8 cellular contexts compared by ENCODE assay signal in the genomic region with DNA sequence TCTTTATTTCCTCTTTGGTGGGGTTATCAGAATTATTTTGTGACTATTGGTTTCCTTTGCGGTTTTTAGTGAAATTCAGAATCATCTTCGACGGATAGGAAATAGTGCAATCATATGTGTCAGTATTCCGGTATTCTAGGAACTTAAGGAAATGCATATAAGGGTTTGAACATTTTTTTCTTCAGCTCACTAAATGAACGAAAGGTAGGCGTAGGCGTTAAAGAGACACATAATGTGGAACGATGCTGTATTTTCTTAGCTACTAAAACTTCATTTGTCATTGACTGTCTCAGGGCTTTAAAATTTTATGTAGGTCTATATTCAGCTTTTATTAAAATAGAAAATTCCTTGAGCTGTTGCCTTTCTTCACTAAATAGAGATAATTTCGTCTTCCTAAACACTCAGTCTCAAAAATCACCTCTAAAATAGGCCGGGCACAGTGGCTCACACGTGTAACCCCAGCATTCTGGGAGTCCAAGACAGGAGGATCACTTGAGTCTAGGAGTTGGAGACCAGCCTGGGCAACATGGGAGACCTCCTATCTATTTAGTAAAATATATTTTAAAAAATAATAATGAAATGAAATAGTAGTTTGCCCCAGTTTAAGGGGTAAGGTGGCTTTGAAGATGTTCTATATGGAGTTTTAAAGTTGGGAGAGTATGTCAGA. TPM values are rescaled to one million over a fixed set of nuclear protein-coding genes. Genes with fewer than 3 reads are reported as not detected.
DNase-seq lines count a peak whose midpoint lies in the region; ATAC-seq and TF ChIP-seq lines count a peak whose summit lies in the region.

No MANE protein-coding gene starts in this region.

- no peaks in the 10 kb centered on the region for H3K36me3 Mint-ChIP-seq in IgD-negative memory B cell

- peaks cover 12 to 20% (median 17%) of the 10 kb centered on the region in 3 donors for H3K4me1 Mint-ChIP-seq in IgD-negative memory B cell

- POLR2A ChIA-PET in A673 (lab: Charles Lee; ENCODE audit: low non-redundant PET) = no interaction called here

- no TSS peak for BruUV-seq in A673 (replicated peaks; lab: Mats Ljungman, UMichigan)

- H3K36me3 ChIP-seq in A673 (ENCODE audit: insufficient read depth, low read length, poor library complexity, severe bottlenecking) (no peaks in the 10 kb centered on the region), ascending aorta (no peaks in the 10 kb centered on the region), mucosa of stomach (ENCODE audit: control insufficient read depth, insufficient read depth, low read length) (no peaks in the 10 kb centered on the region)

- H3K27me3 Mint-ChIP-seq in IgD-negative memory B cell = peaks cover 60% of the 10 kb centered on the region

- no peak overlapping the region for H3K9ac ChIP-seq in mucosa of stomach (ENCODE audit: low read length)

- CTCF ChIA-PET in A673 (lab: Charles Lee) = interaction anchor here (0.6 kb wide), 1 partner anchor 17 kb away, joined by 3 read pairs; no protein-coding TSS in a partner anchor

- peak overlapping the region; percentile 79 to 91 (median 86) for H3K4me3 Mint-ChIP-seq in IgD-negative memory B cell

- TF ChIP-seq CTCF in A673 (conservative IDR thresholded peaks at IDR 0.05; ENCODE audit: low read depth, low read length) (no peak), ascending aorta (IDR thresholded peaks at IDR 0.05) (no peak)

- H3K4me1 ChIP-seq in A673 (ENCODE audit: insufficient read depth, low read length, poor library complexity, severe bottlenecking) = peaks cover 10% of the 10 kb centered on the region
- no peaks in the 10 kb centered on the region for H3K4me1 ChIP-seq in ascending aorta
- H3K4me1 ChIP-seq in mucosa of stomach (ENCODE audit: control insufficient read depth, insufficient read depth, low read length) = peaks cover 31% of the 10 kb centered on the region

- DNase-seq in A673 (ENCODE audit: low spot score) = no peak
- DNase-seq in ascending aorta (ENCODE audit: low spot score in 2 of 2) = no peak
- no peak for DNase-seq in HCEC 1CT
- no peak for DNase-seq in DMS 273 treated with DMSO at 0.1 percent for 48 hours (lab: John Stamatoyannopoulos, UW)

- H3K9me3 Mint-ChIP-seq in IgD-negative memory B cell = peaks cover 0 to 8% (median 3%) of the 10 kb centered on the region in 3 donors

- ATAC-seq in GM18519 (IDR thresholded peaks at IDR 0.05; ENCODE audit: low FRiP score, unreplicated experiment) = no peak
- no peak for ATAC-seq in GM18873 (IDR thresholded peaks at IDR 0.05; ENCODE audit: low FRiP score, unreplicated experiment)

- H3K4me3 ChIP-seq in A673 (ENCODE audit: low read depth, low read length, poor library complexity, severe bottlenecking) (peak overlapping the region; percentile 99), ascending aorta (peak overlapping the region; percentile 93 to 95), mucosa of stomach (ENCODE audit: low read length) (peak overlapping the region; percentile 91)

- intact Hi-C loops in A673 (cut with micrococcal nuclease; ENCODE audit: unreplicated experiment) (loop anchor here (5.0 kb wide), 1 partner anchor 51 kb away; no protein-coding TSS in a partner anchor), ascending aorta (cut with DNase I) (loop anchor here (2.0 to 5.0 kb wide), 2 partner anchors 101 to 546 kb away; partner anchors contain the start of genes ENOSF1 and THOC1)

- peak overlapping the region; percentile 13 to 94 (median 79) for H3K27ac Mint-ChIP-seq in IgD-negative memory B cell

- no peaks in the 10 kb centered on the region for H3K9me3 ChIP-seq in A673 (ENCODE audit: low read depth, low read length, poor library complexity, severe bottlenecking)
- no peaks in the 10 kb centered on the region for H3K9me3 ChIP-seq in ascending aorta
- H3K9me3 ChIP-seq in mucosa of stomach (ENCODE audit: control insufficient read depth, low read length) = no peaks in the 10 kb centered on the region

- H3K27me3 ChIP-seq in A673 (replicated peaks; ENCODE audit: insufficient read depth, low read depth, low read length, poor library complexity) = no peaks in the 10 kb centered on the region
- H3K27me3 ChIP-seq in ascending aorta = no peaks in the 10 kb centered on the region
- H3K27me3 ChIP-seq in mucosa of stomach (ENCODE audit: control insufficient read depth, insufficient read depth, low read length) = no peaks in the 10 kb centered on the region

- H3K27ac ChIP-seq in A673 (ENCODE audit: low read depth, low read length, poor library complexity, severe bottlenecking) (peak overlapping the region; percentile 89), ascending aorta (peak overlapping the region; percentile 82 to 95)

RNA-seq across cellular contexts. Expression of gene YES1, which starts 1.5 kb away (rescaled TPM):
- 138 and 142 TPM in 2 replicates for total RNA-seq in A673 (2021)
- 0.18 TPM for polyA plus RNA-seq in IgD-negative memory B cell
- 30.5 TPM for total RNA-seq in ascending aorta
